8 cellular contexts compared by ENCODE assay signal in the genomic region with DNA sequence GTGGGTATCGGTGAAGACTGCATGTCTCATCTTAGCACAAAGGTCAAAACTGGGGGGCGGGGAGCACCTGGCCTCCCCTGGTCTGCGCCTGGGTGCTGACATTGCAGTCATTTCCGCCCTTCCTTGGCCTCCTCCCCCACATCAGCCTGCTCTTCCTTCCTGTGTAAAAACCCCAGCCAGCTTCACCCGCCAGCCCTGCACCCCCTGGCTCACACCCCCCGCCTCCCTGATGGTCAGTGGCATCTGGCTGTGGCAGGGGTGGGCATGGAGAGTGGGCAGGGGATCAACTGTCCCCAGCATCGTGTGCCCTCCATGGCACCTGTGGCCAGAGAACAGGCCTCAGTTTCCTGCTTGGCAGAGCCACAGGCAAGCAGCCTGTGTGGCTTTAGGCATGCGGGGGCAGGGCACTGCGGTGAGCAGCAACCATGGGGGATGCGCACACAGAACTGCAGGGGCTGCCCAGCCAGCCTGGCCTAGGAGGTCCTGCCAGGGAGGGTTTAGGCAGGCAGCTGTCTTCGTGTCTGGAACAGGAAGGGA. TPM values are rescaled to one million over a fixed set of nuclear protein-coding genes. Genes with fewer than 3 reads are reported as not detected.
A peak's percentile ranks its signal among the peaks of the same experiment; 100 is the strongest.
DNase-seq lines count a peak whose midpoint lies in the region; ATAC-seq, FAIRE-seq and TF ChIP-seq lines count a peak whose summit lies in the region.

No MANE protein-coding gene starts in this region.

- no peaks in the 10 kb centered on the region for H3K9me2 ChIP-seq in SU-DHL-6 (replicated peaks; ENCODE audit: insufficient read depth, low read length)

- H3K27ac Mint-ChIP-seq in activated naive CD8-positive, alpha-beta T cell: peak overlapping the region; percentile 99
- H3K27ac Mint-ChIP-seq in naive B cell: peak overlapping the region; percentile 97 to 99 (median 98)

- ATAC-seq in HG02970 (IDR thresholded peaks at IDR 0.05; ENCODE audit: low FRiP score, unreplicated experiment) (peak; percentile 77), naive B cell (ENCODE audit: low read depth in 2 of 2) (peak; percentile 95)

- H3K27me3 Mint-ChIP-seq in activated naive CD8-positive, alpha-beta T cell: no peaks in the 10 kb centered on the region
- no peaks in the 10 kb centered on the region for H3K27me3 Mint-ChIP-seq in naive B cell

- H3K27me3 ChIP-seq in SU-DHL-6 (ENCODE audit: low read length) (no peaks in the 10 kb centered on the region), subcutaneous abdominal adipose tissue (ENCODE audit: control insufficient read depth in 5 of 5, insufficient read depth in 4 of 5, low read length in 5 of 5) (no peaks in the 10 kb centered on the region)

- DNase-seq in GM18507 (ENCODE audit: extremely low spot score, insufficient read length, low read depth) (peak; percentile 95), naive B cell (peak; percentile 81), DMS153 (lab: John Stamatoyannopoulos, UW) (no peak), hippocampal formation (lab: John Stamatoyannopoulos, UW) (no peak)

- H3K79me2 ChIP-seq in SU-DHL-6 (ENCODE audit: insufficient read depth, low read length): peaks cover 6% of the 10 kb centered on the region; the same call in 1 of the 2 replicates

- peaks cover 8% of the 10 kb centered on the region; the same call in 1 of the 2 replicates for H3F3A ChIP-seq in SU-DHL-6 (ENCODE audit: insufficient read depth)

- H3K9me3 ChIP-seq in SU-DHL-6 (ENCODE audit: insufficient read depth, low read length) (no peaks in the 10 kb centered on the region), subcutaneous abdominal adipose tissue (ENCODE audit: control insufficient read depth in 5 of 5, low read length in 5 of 5) (no peaks in the 10 kb centered on the region)

- H3K9ac ChIP-seq in SU-DHL-6 (ENCODE audit: low read length): peak overlapping the region; percentile 66
- H3K9ac ChIP-seq in subcutaneous abdominal adipose tissue (ENCODE audit: low read length in 5 of 5): peak overlapping the region in 3 of 5 donors; percentile 35 to 76 (median 48)

- peak overlapping the region; percentile 91 for H3K27ac ChIP-seq in SU-DHL-6 (ENCODE audit: low read depth, low read length)
- peak overlapping the region; percentile 91 for H3K27ac ChIP-seq in subcutaneous abdominal adipose tissue (ENCODE audit: low read depth, low read length)

- H4K20me1 ChIP-seq in SU-DHL-6 (ENCODE audit: low read depth, low read length): no peaks in the 10 kb centered on the region

- H3K36me3 Mint-ChIP-seq in activated naive CD8-positive, alpha-beta T cell: peaks cover 2% of the 10 kb centered on the region
- no peaks in the 10 kb centered on the region for H3K36me3 Mint-ChIP-seq in naive B cell

- H3K4me1 ChIP-seq in subcutaneous abdominal adipose tissue (ENCODE audit: control insufficient read depth in 5 of 5, insufficient read depth in 5 of 5, low read length in 5 of 5): peaks cover 36 to 92% (median 87%) of the 10 kb centered on the region in 5 donors

- peak overlapping the region; percentile 61 for H3K4me2 ChIP-seq in SU-DHL-6 (ENCODE audit: low read depth, low read length, poor library complexity, severe bottlenecking)

- H3K4me3 Mint-ChIP-seq in activated naive CD8-positive, alpha-beta T cell: peak overlapping the region; percentile 88
- H3K4me3 Mint-ChIP-seq in naive B cell: peak overlapping the region; percentile 18 to 96 (median 86)

- H3K4me3 ChIP-seq in SU-DHL-6 (ENCODE audit: insufficient read depth, low read length, poor library complexity, severe bottlenecking) (peak overlapping the region; percentile 31), subcutaneous abdominal adipose tissue (ENCODE audit: low read depth in 1 of 5, low read length in 5 of 5) (peak overlapping the region in 2 of 5 donors; percentile 14 to 43)

- no peaks in the 10 kb centered on the region for H3K9me3 Mint-ChIP-seq in activated naive CD8-positive, alpha-beta T cell (ENCODE audit: low read depth)
- no peaks in the 10 kb centered on the region for H3K9me3 Mint-ChIP-seq in naive B cell

- H2AFZ ChIP-seq in SU-DHL-6 (ENCODE audit: low read depth, low read length, severe bottlenecking): peak overlapping the region; percentile 12

- peaks cover 64% of the 10 kb centered on the region for H3K4me1 Mint-ChIP-seq in activated naive CD8-positive, alpha-beta T cell (ENCODE audit: low read depth)
- peaks cover 26 to 54% (median 36%) of the 10 kb centered on the region in 3 donors for H3K4me1 Mint-ChIP-seq in naive B cell

- no peak for TF ChIP-seq CTCF in SU-DHL-6 (IDR thresholded peaks at IDR 0.05; ENCODE audit: insufficient read depth, low read length, poor library complexity, severe bottlenecking)

- H3K36me3 ChIP-seq in SU-DHL-6 (ENCODE audit: low read length) (peaks cover 4% of the 10 kb centered on the region; the same call in 1 of the 2 replicates), subcutaneous abdominal adipose tissue (ENCODE audit: control insufficient read depth in 5 of 5, insufficient read depth in 5 of 5, low read length in 5 of 5) (peaks cover 0 to 45% (median 30%) of the 10 kb centered on the region in 5 donors)

- FAIRE-seq in GM18507 (lab: Jason Lieb, UNC): peak; percentile 99

RNA-seq across cellular contexts. Expression of a gene that starts 29.0 kb away (rescaled TPM):
- polyA plus RNA-seq in naive B cell (ENCODE audit: low read depth in 6 of 6): 10 to 100 TPM; 28.4 to 47.4 (median 41.8) TPM

RNA-seq across cellular contexts. Expression of a gene that starts 45.4 kb away (rescaled TPM):
- polyA plus RNA-seq in naive B cell (ENCODE audit: low read depth in 6 of 6): 1,000 to 10,000 TPM in 5 of 6 donors, 100 to 1,000 TPM in 1; 798 to 1,720 (median 1,485) TPM

Comparison
In these comparisons a context has a peak if more than half of its experiments do, and no peak if none do; other contexts are left out.
1. DNase-seq: peak in GM18507 (single experiment) and naive B cell (single experiment); none in DMS153 (single experiment) and hippocampal formation (0 of 2).